Comparison of ENCODE assay signal across 6 cellular contexts in the genomic region with DNA sequence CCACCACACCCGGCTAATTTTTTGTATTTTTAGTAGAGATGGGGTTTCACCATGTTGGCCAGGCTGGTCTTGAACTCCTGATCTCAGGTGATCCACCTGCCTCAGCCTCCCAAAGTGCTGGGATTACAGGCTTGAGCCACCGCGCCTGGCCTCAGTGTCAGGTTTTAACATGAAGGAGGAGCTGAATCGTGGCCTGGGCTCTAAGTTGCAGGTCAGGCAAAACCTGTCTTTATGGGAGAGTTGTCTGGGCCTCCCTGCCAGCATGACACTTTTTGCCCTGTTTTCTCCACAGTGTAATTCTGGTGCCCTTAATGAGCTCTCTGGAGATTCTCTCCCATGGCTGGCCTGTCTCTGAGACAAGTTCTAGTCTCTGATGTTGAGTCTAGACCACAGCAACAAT.
DNase-seq lines count a peak whose midpoint lies in the region; ATAC-seq, FAIRE-seq and TF ChIP-seq lines count a peak whose summit lies in the region.
"Not testable (repeated sequence)": the region's sequence is repeated elsewhere in the genome, so short reads cannot be mapped to it uniquely, and the experiment has no call there.

No MANE protein-coding gene starts in this region.

- not testable (repeated sequence) for H3K4me2 ChIP-seq in HepG2 (ENCODE audit: low read depth, low read length)

- H3K9me3 ChIP-seq in T-helper 17 cell (ENCODE audit: control insufficient read depth, low read length, poor library complexity, severe bottlenecking); HepG2 (ENCODE audit: low read length); prostate gland: not testable (repeated sequence)

- H4K20me1 ChIP-seq in HepG2 (ENCODE audit: insufficient read depth, low read length): not testable (repeated sequence)

- intact Hi-C loops in HepG2 (cut with micrococcal nuclease; ENCODE audit: unreplicated experiment); prostate gland (cut with DNase I): not testable (repeated sequence)

- FAIRE-seq in HepG2 (lab: Jason Lieb, UNC): not testable (repeated sequence)

- not testable (repeated sequence) for TF ChIP-seq POLR2A in HepG2 (IDR thresholded peaks at IDR 0.05; ENCODE audit: insufficient read depth in 1 of 2, low read depth in 2 of 2, low read length in 2 of 2); prostate gland (IDR thresholded peaks at IDR 0.05)

- not testable (repeated sequence) for H3K36me3 ChIP-seq in HepG2 (replicated peaks in 1 of 2; ENCODE audit: control insufficient read depth in 1 of 2, insufficient read depth in 2 of 2, low read length in 2 of 2); prostate gland

- peaks cover 26% of the 10 kb centered on the region for H3K27me3 Mint-ChIP-seq in T-helper 17 cell

- H3K27ac ChIP-seq in C4-2B: peak overlapping the region; percentile 62
- H3K27ac ChIP-seq in HepG2 (ENCODE audit: extremely low read length, insufficient read depth, low read length): peak overlapping the region; percentile 95
- peak overlapping the region; percentile 53 to 90 for H3K27ac ChIP-seq in prostate gland

- H3K36me3 Mint-ChIP-seq in T-helper 17 cell (ENCODE audit: low read depth): not testable (repeated sequence)

- H3K79me2 ChIP-seq in HepG2 (ENCODE audit: insufficient read depth, low read length): peaks cover 86% of the 10 kb centered on the region

- TF ChIP-seq RAD21 in HepG2 (CRISPR knock-in tag; IDR thresholded peaks at IDR 0.05): not testable (repeated sequence)

- CTCF ChIA-PET in HepG2 (lab: Yijun Ruan, JAX; ENCODE audit: low intra/inter-chr PET ratio, low total read pairs): not testable (repeated sequence)

- TF ChIP-seq CTCF in C4-2B (conservative IDR thresholded peaks at IDR 0.05); LNCaP clone FGC (IDR thresholded peaks at IDR 0.05; ENCODE audit: control insufficient read depth, extremely low read depth, insufficient read depth); epithelial cell of esophagus (IDR thresholded peaks at IDR 0.05; ENCODE audit: insufficient read depth, low read depth, low read length, missing control alignments); HepG2 (CRISPR knock-in tag; IDR thresholded peaks at IDR 0.05); prostate gland (IDR thresholded peaks at IDR 0.05): not testable (repeated sequence)

- H3K4me1 Mint-ChIP-seq in T-helper 17 cell: peaks cover 15% of the 10 kb centered on the region

- not testable (repeated sequence) for ATAC-seq in T-helper 17 cell, HepG2

- H2AFZ ChIP-seq in HepG2 (ENCODE audit: low read length): not testable (repeated sequence)

- not testable (repeated sequence) for TF ChIP-seq EP300 in HepG2 (IDR thresholded peaks at IDR 0.05; ENCODE audit: low read depth in 2 of 2, low read length in 2 of 2); HepG2 (CRISPR knock-in tag; IDR thresholded peaks at IDR 0.05; ENCODE audit: borderline replicate concordance)

- POLR2A ChIA-PET in HepG2 (lab: Yijun Ruan, JAX): interaction anchor here (4.4 to 9.2 kb wide), 4 partner anchors 8 to 29 kb away, joined by 68 to 271 read pairs (median 94); no protein-coding TSS in a partner anchor

- BruUV-seq in HepG2 (replicated peaks; lab: Mats Ljungman, UMichigan): not testable (repeated sequence)

- in situ Hi-C loops in HepG2 (cut with HindIII; ENCODE audit: extremely low pct_ligation_motif_present, low pct_unique_long_range_greater_than_20kb): not testable (repeated sequence)

- not testable (repeated sequence) for H3K27me3 ChIP-seq in HepG2 (ENCODE audit: control insufficient read depth in 1 of 2, insufficient read depth in 2 of 2, low read length in 2 of 2); prostate gland (replicated peaks; ENCODE audit: insufficient read depth)

- H3K4me3 Mint-ChIP-seq in T-helper 17 cell: peak overlapping the region; percentile 12

- not testable (repeated sequence) for H3K4me3 ChIP-seq in LNCaP clone FGC (ENCODE audit: low read depth, low read length); epithelial cell of esophagus (ENCODE audit: low read length); HepG2 (replicated peaks in 1 of 3; ENCODE audit: insufficient read depth in 1 of 3, low read depth in 2 of 3, low read length in 3 of 3); prostate gland

- H3K27ac Mint-ChIP-seq in T-helper 17 cell: not testable (repeated sequence)

- WGBS in HepG2 (ENCODE audit: low lambda C conversion rate): 99% methylated on average over 4 of the region's 4 CpGs
- 61% methylated on average over 4 of the region's 4 CpGs for WGBS in prostate gland

- H3K4me1 ChIP-seq in HepG2 (ENCODE audit: insufficient read depth, low read length) (peaks cover 100% of the 10 kb centered on the region), prostate gland (replicated peaks) (peaks cover 35% of the 10 kb centered on the region)

- DNase-seq in LNCaP clone FGC (ENCODE audit: low read depth): peak; percentile 79
- not testable (repeated sequence) for DNase-seq in T-helper 17 cell; HepG2 (ENCODE audit: low spot score)
- peak; percentile 67 for DNase-seq in epithelial cell of esophagus (ENCODE audit: low read depth)
- peak; percentile 64 for DNase-seq in prostate gland (ENCODE audit: low spot score)

- H3K9ac ChIP-seq in HepG2 (ENCODE audit: insufficient read depth, low read depth, low read length): peak overlapping the region; percentile 54

TF ChIP-seq in HepG2, 621 proteins besides CTCF, POLR2A, EP300 and RAD21:
- 0 out of 2 replicates have a peak, but pooled peaks have one; percentile 0 for TF ChIP-seq SMAD3 (CRISPR knock-in tag; IDR thresholded peaks at IDR 0.05)
- 0 out of 2 replicates have a peak, but pooled peaks have one; percentile 40 for TF ChIP-seq NRL (CRISPR knock-in tag; IDR thresholded peaks at IDR 0.05; ENCODE audit: borderline replicate concordance)
TF ChIP-seq in HepG2: peak in this region for 2; not testable (repeated sequence) for 619.
